In the genomic region with DNA sequence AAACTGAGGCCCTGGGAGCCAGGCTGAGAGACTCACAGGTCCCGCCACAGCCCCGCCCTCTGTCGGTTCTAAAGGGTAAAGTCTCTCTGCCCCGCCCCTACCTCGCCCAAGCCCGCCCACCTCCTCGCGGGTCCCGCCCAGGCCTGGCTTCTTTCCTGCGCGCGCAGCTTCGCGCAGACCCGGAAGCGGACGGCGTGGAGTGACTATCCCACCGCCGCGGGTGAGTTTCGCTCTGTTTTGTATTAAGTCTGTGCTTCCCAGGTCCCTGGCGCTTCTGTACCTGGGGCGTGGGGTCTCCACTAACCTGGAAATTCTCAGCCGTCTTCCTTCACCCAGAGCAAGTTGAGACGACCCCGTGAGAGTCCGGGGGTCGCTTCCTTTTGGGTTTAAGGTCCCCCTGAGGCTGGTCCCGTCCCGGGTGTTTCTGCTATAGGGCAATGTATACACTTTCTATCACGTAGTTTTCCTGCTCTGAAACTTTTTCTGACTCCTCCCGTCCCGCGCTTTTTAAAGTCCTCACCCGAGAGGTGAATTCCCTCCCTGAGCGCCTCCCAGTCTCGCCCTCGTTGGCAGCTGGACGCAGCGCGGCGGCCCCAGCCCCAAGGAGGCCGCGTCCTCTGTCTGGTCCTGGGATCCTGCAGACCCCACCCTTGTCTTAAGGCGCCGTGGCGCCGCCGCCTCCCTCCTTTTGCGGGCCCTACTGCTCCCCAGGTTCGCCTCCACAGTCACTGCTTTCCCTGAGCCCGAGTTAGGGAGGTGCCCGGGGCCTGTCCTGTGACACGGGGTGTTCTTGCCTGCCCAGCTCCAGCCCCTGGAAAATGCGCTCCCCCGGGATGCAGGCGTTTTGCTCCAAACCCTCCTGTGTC, we compare ENCODE assay signal across 8 cellular contexts. TPM values are rescaled to one million over a fixed set of nuclear protein-coding genes. Genes with fewer than 3 reads are reported as not detected.
DNase-seq lines count a peak whose midpoint lies in the region; ATAC-seq and TF ChIP-seq lines count a peak whose summit lies in the region.

A gene (plus strand): TSS at position 176 of the 866 bp plus-strand sequence. CDS start 2,867 bp downstream, outside the sequence.

- H3K18ac ChIP-seq in trophoblast cell (ENCODE audit: low read length): peak within 1 kb of the TSS; percentile 88

- peak within 1 kb of the TSS; percentile 25 for H2BK5ac ChIP-seq in trophoblast cell (ENCODE audit: low read depth, low read length, poor library complexity)

- H3K27me3 ChIP-seq in SU-DHL-6 (ENCODE audit: low read length) (no peaks in the 10 kb centered on the region), trophoblast cell (ENCODE audit: insufficient read depth, low read length) (no peaks in the 10 kb centered on the region), tibial nerve (no peaks in the 10 kb centered on the region)

- peak within 1 kb of the TSS; percentile 54 for H4K91ac ChIP-seq in trophoblast cell (ENCODE audit: low read depth, low read length)

- peak in 1 of 2 donors; percentile 87 for TF ChIP-seq EP300 in tibial nerve (IDR thresholded peaks at IDR 0.05)

- H3K4me1 ChIP-seq in trophoblast cell (ENCODE audit: control insufficient read depth in 1 of 2, insufficient read depth in 2 of 2, low read length in 2 of 2): peaks cover 3 to 5% of the 10 kb centered on the region in 2 experiments
- H3K4me1 ChIP-seq in tibial nerve: peaks cover 0 to 22% (median 10%) of the 10 kb centered on the region in 4 donors

- H3K79me2 ChIP-seq in SU-DHL-6 (ENCODE audit: insufficient read depth, low read length) (peaks cover 20% of the 10 kb centered on the region; the same call in 1 of the 2 replicates), trophoblast cell (ENCODE audit: control insufficient read depth, insufficient read depth, low read length, poor library complexity) (peaks cover 6% of the 10 kb centered on the region)

- peak; percentile 16 to 66 for TF ChIP-seq POLR2A in tibial nerve (IDR thresholded peaks at IDR 0.05)

- DNase-seq in GM12864 (ENCODE audit: low read depth): peak; percentile 65
- DNase-seq in NCI-H1105 treated with DMSO at 0.1 percent for 48 hours (lab: John Stamatoyannopoulos, UW): peak; percentile 83
- DNase-seq in activated naive CD8-positive, alpha-beta T cell treated with anti-CD3 and anti-CD28 coated beads, Interleukin-2, amount 50 U/mL, for 16 hours (ENCODE audit: low read depth, low spot score): peak; percentile 90
- peak; percentile 97 for DNase-seq in cardiac septum (ENCODE audit: low spot score)
- peak; percentile 93 to 98 for DNase-seq in trophoblast cell
- DNase-seq in tibial nerve (ENCODE audit: low spot score in 2 of 2): peak; percentile 91 to 96

- no CpG with 5 or more reads among the region's 58 CpGs for WGBS in trophoblast cell (ENCODE audit: extremely low coverage, insufficient coverage, insufficient read length)
- WGBS in tibial nerve, 2 donors: 0 to 1% methylated on average over 41 to 58 of the region's 58 CpGs

- H3K9me3 ChIP-seq in SU-DHL-6 (ENCODE audit: insufficient read depth, low read length) (peaks cover 5% of the 10 kb centered on the region; the same call in 1 of the 2 replicates), trophoblast cell (ENCODE audit: insufficient read depth, low read depth, low read length) (peaks cover 3% of the 10 kb centered on the region), tibial nerve (peaks cover 0 to 3% (median 0%) of the 10 kb centered on the region in 4 donors)

- H3K14ac ChIP-seq in trophoblast cell (ENCODE audit: low read length): peak within 1 kb of the TSS; percentile 79

- H3K9ac ChIP-seq in SU-DHL-6 (ENCODE audit: low read length) (peak within 1 kb of the TSS; percentile 83), trophoblast cell (ENCODE audit: low read length) (peak within 1 kb of the TSS; percentile 86)

- TF ChIP-seq CTCF in GM12864 (IDR thresholded peaks at IDR 0.05; ENCODE audit: low read depth, low read length, missing control alignments): peak; percentile 50
- TF ChIP-seq CTCF in SU-DHL-6 (IDR thresholded peaks at IDR 0.05; ENCODE audit: insufficient read depth, low read length, poor library complexity, severe bottlenecking): peak; percentile 13
- TF ChIP-seq CTCF in tibial nerve (IDR thresholded peaks at IDR 0.05): peak; percentile 52 to 77 (median 63)

- H3K4me3 ChIP-seq in GM12864 (ENCODE audit: low read depth, low read length): peak within 1 kb of the TSS; percentile 81
- H3K4me3 ChIP-seq in SU-DHL-6 (ENCODE audit: insufficient read depth, low read length, poor library complexity, severe bottlenecking): peak within 1 kb of the TSS; percentile 73
- H3K4me3 ChIP-seq in trophoblast cell (ENCODE audit: low read depth, low read length): peak within 1 kb of the TSS; percentile 84
- peak within 1 kb of the TSS; percentile 60 to 85 (median 75) for H3K4me3 ChIP-seq in tibial nerve

- no peaks in the 10 kb centered on the region for H4K20me1 ChIP-seq in SU-DHL-6 (ENCODE audit: low read depth, low read length)

- H2AK5ac ChIP-seq in trophoblast cell (ENCODE audit: low read length): no peak within 1 kb of the TSS

- H3K36me3 ChIP-seq in SU-DHL-6 (ENCODE audit: low read length) (peaks cover 13% of the 10 kb centered on the region; the same call in 1 of the 2 replicates), trophoblast cell (ENCODE audit: control insufficient read depth in 1 of 2, insufficient read depth in 2 of 2, low read length in 2 of 2) (peaks cover 12 to 14% of the 10 kb centered on the region in 2 experiments), tibial nerve (peaks cover 0 to 25% (median 8%) of the 10 kb centered on the region in 3 donors)

- H4K12ac ChIP-seq in trophoblast cell (ENCODE audit: low read depth, low read length): peak within 1 kb of the TSS; percentile 68

- peak within 1 kb of the TSS; percentile 10 for H3K4ac ChIP-seq in trophoblast cell (ENCODE audit: low read depth, low read length)

- intact Hi-C loops in cardiac septum (cut with DNase I): no loop called here

- peak within 1 kb of the TSS; percentile 90 for H3K4me2 ChIP-seq in SU-DHL-6 (ENCODE audit: low read depth, low read length, poor library complexity, severe bottlenecking)
- peak within 1 kb of the TSS; percentile 95 for H3K4me2 ChIP-seq in trophoblast cell (ENCODE audit: low read length)

- ATAC-seq in HG02610 (IDR thresholded peaks at IDR 0.05; ENCODE audit: unreplicated experiment): peak; percentile 93

- H2BK12ac ChIP-seq in trophoblast cell (ENCODE audit: low read length): peak within 1 kb of the TSS; percentile 11

- H3K27ac ChIP-seq in SU-DHL-6 (ENCODE audit: low read depth, low read length) (no peak within 1 kb of the TSS; the same call in 1 of the 2 replicates), trophoblast cell (ENCODE audit: low read depth, low read length) (peak within 1 kb of the TSS; percentile 63), tibial nerve (peak within 1 kb of the TSS; percentile 49 to 84 (median 82))

- H3K79me1 ChIP-seq in trophoblast cell (ENCODE audit: low read length): peaks cover 8% of the 10 kb centered on the region

- peak within 1 kb of the TSS; percentile 57 for H2BK120ac ChIP-seq in trophoblast cell (ENCODE audit: insufficient read depth, low read length, poor library complexity)

- peak within 1 kb of the TSS; percentile 86 for H4K8ac ChIP-seq in trophoblast cell (ENCODE audit: low read depth, low read length)

- no peak within 1 kb of the TSS for H3K23ac ChIP-seq in trophoblast cell (ENCODE audit: low read length)

- H3F3A ChIP-seq in SU-DHL-6 (ENCODE audit: insufficient read depth): no peaks in the 10 kb centered on the region

- no peaks in the 10 kb centered on the region for H3K9me2 ChIP-seq in SU-DHL-6 (replicated peaks; ENCODE audit: insufficient read depth, low read length)

- H2AFZ ChIP-seq in SU-DHL-6 (ENCODE audit: low read depth, low read length, severe bottlenecking) (peak within 1 kb of the TSS; percentile 69), trophoblast cell (ENCODE audit: insufficient read depth, low read length, poor library complexity) (peak within 1 kb of the TSS; percentile 84)

RNA-seq across cellular contexts. Expression of the gene that starts here (rescaled TPM):
- total RNA-seq in cardiac septum: 4.5 TPM
- polyA plus RNA-seq in trophoblast cell (2013): 16.4 and 16.6 TPM in 2 replicates
- total RNA-seq in tibial nerve: 10 to 100 TPM in 3 of 4 donors, 1 to 10 TPM in 1; 7.2 to 16.5 (median 10.1) TPM

Comparison
In these comparisons a context has a peak if more than half of its experiments do, and no peak if none do; other contexts are left out.
1. CTCF ChIP-seq: peak in every context shown above with its lines; median percentile 63 in tibial nerve; 50 in GM12864; 13 in SU-DHL-6.